Comparison of ENCODE assay signal across 8 cellular contexts in the genomic region with DNA sequence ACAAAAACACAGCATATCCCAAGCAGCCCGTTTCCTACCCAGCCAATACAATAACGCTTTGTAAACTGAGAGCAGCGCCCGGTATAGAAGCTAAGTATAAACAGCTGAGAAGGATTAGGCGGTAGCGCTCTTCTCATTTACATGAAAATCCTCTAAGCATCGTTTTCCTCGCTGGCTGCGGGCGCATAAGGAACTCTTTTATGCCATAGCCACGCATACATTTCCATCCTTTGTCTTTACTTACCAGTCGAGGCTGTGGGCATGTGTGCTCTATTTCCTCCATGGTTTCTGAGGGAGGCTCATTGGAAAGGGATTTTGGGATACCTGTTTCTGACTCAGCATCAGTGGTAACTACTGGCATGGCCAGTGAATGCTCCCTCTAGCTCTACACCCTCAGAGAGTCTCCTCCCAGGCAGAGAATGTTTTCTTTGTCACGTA. TPM values are rescaled to one million over a fixed set of nuclear protein-coding genes. Genes with fewer than 3 reads are reported as not detected.
DNase-seq lines count a peak whose midpoint lies in the region; ATAC-seq, FAIRE-seq and TF ChIP-seq lines count a peak whose summit lies in the region.

No MANE protein-coding gene starts in this region.

- H3K27ac ChIP-seq in ACC112 (ENCODE audit: low read depth, low read length) (no peak overlapping the region), endothelial cell of umbilical vein (ENCODE audit: insufficient read depth, low read depth, low read length) (no peak overlapping the region)

- H3K36me3 Mint-ChIP-seq in nephron progenitor cell (ENCODE audit: low read depth): no peaks in the 10 kb centered on the region

- H3K27me3 ChIP-seq in ACC112 (ENCODE audit: insufficient read depth, low read length) (peaks cover 60% of the 10 kb centered on the region), endothelial cell of umbilical vein (ENCODE audit: control insufficient read depth in 2 of 2, insufficient read depth in 2 of 2, low read length in 2 of 2) (peaks cover 0 to 4% of the 10 kb centered on the region in 2 experiments)

- H4K20me1 ChIP-seq in endothelial cell of umbilical vein (replicated peaks; ENCODE audit: control insufficient read depth, extremely low read depth, insufficient read depth, low read length): no peaks in the 10 kb centered on the region

- no peak for TF ChIP-seq POLR2A in endothelial cell of umbilical vein (IDR thresholded peaks at IDR 0.05; ENCODE audit: low read depth, low read length)

- H3K4me3 ChIP-seq in ACC112 (ENCODE audit: low read depth, low read length): peak overlapping the region; percentile 64
- H3K4me3 ChIP-seq in endothelial cell of umbilical vein (replicated peaks in 1 of 3; ENCODE audit: insufficient read depth in 1 of 3, low read depth in 1 of 3, low read length in 3 of 3): no peak overlapping the region

- no peak overlapping the region for H3K27ac Mint-ChIP-seq in nephron progenitor cell

- H3K4me1 ChIP-seq in ACC112 (ENCODE audit: control insufficient read depth, insufficient read depth, low read length, unreplicated experiment) (no peaks in the 10 kb centered on the region), endothelial cell of umbilical vein (ENCODE audit: control insufficient read depth, extremely low read depth, insufficient read depth, low read length) (peaks cover 5% of the 10 kb centered on the region)

- ATAC-seq in GM19463 (IDR thresholded peaks at IDR 0.05; ENCODE audit: unreplicated experiment): peak; percentile 9

- H3K4me2 ChIP-seq in endothelial cell of umbilical vein (ENCODE audit: insufficient read depth, low read length): peak overlapping the region; percentile 71

- POLR2A ChIA-PET in endothelial cell of umbilical vein (lab: Charles Lee): no interaction called here

- no peak overlapping the region for H3K9ac ChIP-seq in endothelial cell of umbilical vein (replicated peaks; ENCODE audit: extremely low read depth, insufficient read depth, low read length)

- H3K9me3 ChIP-seq in endothelial cell of umbilical vein (replicated peaks; ENCODE audit: control insufficient read depth, insufficient read depth, low read length): no peaks in the 10 kb centered on the region

- TF ChIP-seq CTCF in endothelial cell of umbilical vein (IDR thresholded peaks at IDR 0.05; ENCODE audit: extremely low read depth in 1 of 2, insufficient read depth in 1 of 2, low read depth in 1 of 2, low read length in 2 of 2) (no peak), nephron progenitor cell (IDR thresholded peaks at IDR 0.05) (no peak)

- H3K79me2 ChIP-seq in ACC112 (ENCODE audit: control insufficient read depth, insufficient read depth, low read length, unreplicated experiment): no peaks in the 10 kb centered on the region
- H3K79me2 ChIP-seq in endothelial cell of umbilical vein (ENCODE audit: control insufficient read depth, insufficient read depth, low read length): no peaks in the 10 kb centered on the region

- FAIRE-seq in endothelial cell of umbilical vein (lab: Jason Lieb, UNC): no peak

- H2AFZ ChIP-seq in ACC112 (ENCODE audit: low read length, unreplicated experiment) (peak overlapping the region; percentile 44), endothelial cell of umbilical vein (ENCODE audit: low read depth, low read length) (peak overlapping the region; percentile 58)

- peak; percentile 59 for DNase-seq in NCI-H748 treated with DMSO at 0.1 percent for 48 hours (lab: John Stamatoyannopoulos, UW)
- DNase-seq in endothelial cell of umbilical vein (ENCODE audit: low read depth, low spot score): peak; percentile 14
- DNase-seq in nephron progenitor cell: peak; percentile 23
- no peak for DNase-seq in cortex of kidney (lab: John Stamatoyannopoulos, UW)
- no peak for DNase-seq in RPMI8226
- DNase-seq in SIG-M5 (lab: John Stamatoyannopoulos, UW): no peak

- peaks cover 6% of the 10 kb centered on the region for H3K27me3 Mint-ChIP-seq in nephron progenitor cell (ENCODE audit: low read depth, poor library complexity)

- H3K36me3 ChIP-seq in ACC112 (ENCODE audit: insufficient read depth, low read length) (no peaks in the 10 kb centered on the region), endothelial cell of umbilical vein (ENCODE audit: control insufficient read depth in 2 of 2, extremely low read depth in 1 of 2, insufficient read depth in 2 of 2, low read length in 2 of 2) (no peaks in the 10 kb centered on the region)

- no peaks in the 10 kb centered on the region for H3K9me1 ChIP-seq in endothelial cell of umbilical vein (replicated peaks; ENCODE audit: control insufficient read depth, extremely low read depth, insufficient read depth, low read length)

- no peaks in the 10 kb centered on the region for H3K9me3 Mint-ChIP-seq in nephron progenitor cell

- intact Hi-C loops in endothelial cell of umbilical vein (cut with micrococcal nuclease): loop anchor here (10.0 kb wide), 1 partner anchor 252 kb away; no protein-coding TSS in a partner anchor

- H3K4me3 Mint-ChIP-seq in nephron progenitor cell: peak overlapping the region; percentile 94

- BruUV-seq in endothelial cell of umbilical vein (replicated peaks; lab: Mats Ljungman, UMichigan): no TSS peak

- peaks cover 23% of the 10 kb centered on the region for H3K4me1 Mint-ChIP-seq in nephron progenitor cell

- CTCF ChIA-PET in endothelial cell of umbilical vein (lab: Charles Lee): interaction anchor here (1.1 kb wide), 1 partner anchor 30 kb away, joined by 3 read pairs; no protein-coding TSS in a partner anchor

- dilution Hi-C loops in endothelial cell of umbilical vein (cut with MboI; ENCODE audit: extremely low pct_ligation_motif_present, low sequenced_read_pairs): no loop called here

TF ChIP-seq in endothelial cell of umbilical vein, 7 proteins besides CTCF, POLR2A, EP300 and RAD21:
- TF ChIP-seq FOS (IDR thresholded peaks at IDR 0.05; ENCODE audit: borderline replicate concordance, insufficient read depth, low read length) (no peak), EZH2 (IDR thresholded peaks at IDR 0.05; ENCODE audit: borderline replicate concordance, low read depth, low read length, severe bottlenecking) (no peak), POLR2AphosphoS5 (IDR thresholded peaks at IDR 0.05; ENCODE audit: insufficient read depth, low read depth, low read length) (no peak), MYC (IDR thresholded peaks at IDR 0.05; ENCODE audit: low read depth, low read length) (no peak), JUN (IDR thresholded peaks at IDR 0.05; ENCODE audit: borderline replicate concordance, insufficient read depth, insufficient read length, low read depth) (no peak), GATA2 (IDR thresholded peaks at IDR 0.05; ENCODE audit: insufficient read depth, insufficient read length, low read depth, low read length) (no peak)
- TF ChIP-seq, protein P1, sequence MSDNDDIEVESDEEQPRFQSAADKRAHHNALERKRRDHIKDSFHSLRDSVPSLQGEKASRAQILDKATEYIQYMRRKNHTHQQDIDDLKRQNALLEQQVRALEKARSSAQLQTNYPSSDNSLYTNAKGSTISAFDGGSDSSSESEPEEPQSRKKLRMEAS (IDR thresholded peaks at IDR 0.05; ENCODE audit: insufficient read depth, insufficient read length): no peak

RNA-seq across cellular contexts. Expression of a gene that starts 0.4 kb away (rescaled TPM):
- 0.90 and 1.3 TPM in 2 replicates for total RNA-seq in endothelial cell of umbilical vein
- polyA plus RNA-seq in endothelial cell of umbilical vein: 0.27 and 0.33 TPM in 2 replicates
- 0.46 and 0.49 TPM in 2 replicates for polyA plus RNA-seq in endothelial cell of umbilical vein (2011; cell fraction: cytosol; rRNA removed)
- polyA plus RNA-seq in endothelial cell of umbilical vein (2011; cell fraction: nucleus; rRNA removed): 0.18 and 0.46 TPM in 2 replicates
- polyA plus RNA-seq in endothelial cell of umbilical vein (2012): 0.13 TPM in 1 of 2 replicates, not detected in the other
- polyA minus RNA-seq in endothelial cell of umbilical vein: 1.2 and 1.6 TPM in 2 replicates
- polyA minus RNA-seq in endothelial cell of umbilical vein (2011; cell fraction: cytosol; rRNA and poly(A)+ RNA removed): not detected
- polyA minus RNA-seq in endothelial cell of umbilical vein (2011; cell fraction: nucleus; rRNA and poly(A)+ RNA removed): 0.29 and 0.53 TPM in 2 replicates

RNA-seq across cellular contexts. Expression of a gene that starts 47.0 kb away (rescaled TPM):
- total RNA-seq in endothelial cell of umbilical vein: 16.4 and 18.6 TPM in 2 replicates
- polyA plus RNA-seq in endothelial cell of umbilical vein: 1.2 and 1.8 TPM in 2 replicates
- polyA plus RNA-seq in endothelial cell of umbilical vein (2011; cell fraction: cytosol; rRNA removed): 3.8 and 4.0 TPM in 2 replicates
- 5.0 and 5.2 TPM in 2 replicates for polyA plus RNA-seq in endothelial cell of umbilical vein (2011; cell fraction: nucleus; rRNA removed)
- 7.2 and 10.8 TPM in 2 replicates for polyA plus RNA-seq in endothelial cell of umbilical vein (2012)
- 10.4 and 12.5 TPM in 2 replicates for polyA minus RNA-seq in endothelial cell of umbilical vein
- polyA minus RNA-seq in endothelial cell of umbilical vein (2011; cell fraction: cytosol; rRNA and poly(A)+ RNA removed): 43.0 TPM
- polyA minus RNA-seq in endothelial cell of umbilical vein (2011; cell fraction: nucleus; rRNA and poly(A)+ RNA removed): 16.3 and 21.9 TPM in 2 replicates

Comparison
In these comparisons a context has a peak if more than half of its experiments do, and no peak if none do; other contexts are left out.
1. DNase-seq: peak in NCI-H748 treated with DMSO at 0.1 percent for 48 hours (single experiment), endothelial cell of umbilical vein (single experiment) and nephron progenitor cell (single experiment); none in cortex of kidney (single experiment), RPMI8226 (single experiment) and SIG-M5 (single experiment).